Comparison of ENCODE assay signal across 18 cellular contexts in the genomic region with DNA sequence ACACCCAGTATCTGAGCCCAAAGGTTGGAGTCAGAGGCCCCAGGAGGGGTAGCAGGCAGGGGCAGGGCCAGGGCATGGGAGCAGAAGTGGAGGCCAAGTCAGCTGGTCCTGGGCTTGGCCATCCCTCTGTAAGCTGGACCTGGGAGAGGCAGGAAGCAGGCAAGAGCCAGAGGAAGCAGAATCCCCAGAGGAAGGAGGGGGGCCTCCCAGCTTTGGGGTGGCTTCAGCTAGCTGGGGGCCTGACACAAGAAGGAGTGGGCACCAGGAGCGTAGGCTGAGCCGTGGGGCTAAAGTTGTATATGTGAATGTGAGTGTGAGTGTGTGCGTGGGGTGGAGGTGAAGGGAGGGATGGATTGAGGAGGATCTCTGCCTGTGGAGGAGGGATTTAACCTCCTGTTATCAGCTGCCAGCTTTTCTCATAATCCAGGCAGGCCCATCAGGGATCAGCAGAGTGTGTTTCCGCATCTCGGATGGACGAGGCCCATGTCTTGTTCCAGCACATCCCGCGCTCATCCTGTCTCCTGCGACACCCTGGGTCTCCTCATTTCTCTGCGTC. TPM values are rescaled to one million over a fixed set of nuclear protein-coding genes. Genes with fewer than 3 reads are reported as not detected.
A peak's percentile ranks its signal among the peaks of the same experiment; 100 is the strongest.
DNase-seq lines count a peak whose midpoint lies in the region; ATAC-seq, FAIRE-seq and TF ChIP-seq lines count a peak whose summit lies in the region.
"Had no signal": no experiment of that assay in that cellular context is flagged by ENCODE, and none has a peak within 500 bp of the region (broad histone marks: within the 10 kb centered on the region; RNA-seq: fewer than 3 reads in every experiment).

No MANE protein-coding gene starts in this region.

- no peaks in the 10 kb centered on the region for H3K9me3 Mint-ChIP-seq in memory B cell
- H3K9me3 Mint-ChIP-seq: stimulated activated memory B cell treated with anti-CD40 and anti-IgM and Interleukin-4, amounts not matched to agents 10 μg/mL and 1 μg/mL and 100 μg/mL, for 72 hours had no signal

- peaks cover 3% of the 10 kb centered on the region for H3K36me3 Mint-ChIP-seq in T-helper 17 cell (ENCODE audit: low read depth)
- no peaks in the 10 kb centered on the region for H3K36me3 Mint-ChIP-seq in memory B cell
- H3K36me3 Mint-ChIP-seq: stimulated activated memory B cell treated with anti-CD40 and anti-IgM and Interleukin-4, amounts not matched to agents 10 μg/mL and 1 μg/mL and 100 μg/mL, for 72 hours had no signal

- ATAC-seq in T-helper 17 cell (no peak), memory B cell (ENCODE audit: low read depth) (no peak), GM21381 (IDR thresholded peaks at IDR 0.05; ENCODE audit: unreplicated experiment) (no peak), HG03378 (IDR thresholded peaks at IDR 0.05; ENCODE audit: unreplicated experiment) (no peak)
- ATAC-seq: pancreas; stimulated activated memory B cell treated with anti-CD40 and anti-IgM and Interleukin-4, amounts not matched to agents 10 μg/mL and 1 μg/mL and 100 μg/mL, for 72 hours had no signal

- intact Hi-C loops in transverse colon (cut with DNase I; ENCODE audit: low total_unique reads), result no loop called here

- WGBS in transverse colon (ENCODE audit: low coverage in 1 of 2), 2 donors, result 89% methylated on average over 5 to 10 of the region's 10 CpGs

- in situ Hi-C loops in transverse colon (cut with MboI; ENCODE audit: low pct_ligation_motif_present in 1 of 4, low pct_unique_long_range_greater_than_20kb in 1 of 4, low sequenced_read_pairs in 3 of 4), result no loop called here

- DNase-seq in activated CD8-positive, alpha-beta memory T cell treated with anti-CD3 and anti-CD28 coated beads for 24 hours, result peak; percentile 47
- DNase-seq in activated CD8-positive, alpha-beta memory T cell treated with anti-CD3 and anti-CD28 coated beads, Interleukin-2, amount 50 U/mL, for 4 hours, result no peak
- DNase-seq in T-helper 17 cell (no peak), memory B cell (ENCODE audit: low spot score in 2 of 2) (no peak), transverse colon (no peak), RCC 7860 (ENCODE audit: low spot score) (no peak)
- DNase-seq: ACHN, activated B cell treated with CpG ODN at 0.5 μM for 24 hours, brain microvascular endothelial cell, GDM1, NCI-H146, NCI-H524 treated with DMSO at 0.1 percent for 48 hours had no signal

- H3K27me3 ChIP-seq in transverse colon, result no peaks in the 10 kb centered on the region
- H3K27me3 ChIP-seq: pancreas had no signal

- no peak for FAIRE-seq in RCC 7860 (lab: Jason Lieb, UNC)
- FAIRE-seq: pancreas had no signal

- H3K36me3 ChIP-seq in transverse colon, result no peaks in the 10 kb centered on the region
- H3K36me3 ChIP-seq: brain microvascular endothelial cell, pancreas had no signal

- H3K4me3 Mint-ChIP-seq in T-helper 17 cell (peak overlapping the region; percentile 41), memory B cell (no peak overlapping the region)
- H3K4me3 Mint-ChIP-seq: activated B cell treated with CpG ODN at 0.5 μM for 24 hours; stimulated activated memory B cell treated with anti-CD40 and anti-IgM and Interleukin-4, amounts not matched to agents 10 μg/mL and 1 μg/mL and 100 μg/mL, for 72 hours had no signal

- TF ChIP-seq POLR2A in transverse colon (IDR thresholded peaks at IDR 0.05), result no peak

- TF ChIP-seq CTCF in transverse colon (IDR thresholded peaks at IDR 0.05), result no peak

- no peak for TF ChIP-seq EP300 in transverse colon (IDR thresholded peaks at IDR 0.05; ENCODE audit: low read depth)

- peak overlapping the region in 3 of 4 donors; percentile 22 to 71 (median 39) for H3K27ac ChIP-seq in transverse colon
- H3K27ac ChIP-seq: brain microvascular endothelial cell, skin epidermis had no signal

- H3K4me1 Mint-ChIP-seq in T-helper 17 cell, result peaks cover 9% of the 10 kb centered on the region
- H3K4me1 Mint-ChIP-seq in memory B cell, result peaks cover 23% of the 10 kb centered on the region

- H3K9me3 ChIP-seq in T-helper 17 cell (ENCODE audit: control insufficient read depth, low read length, poor library complexity, severe bottlenecking), result no peaks in the 10 kb centered on the region
- no peaks in the 10 kb centered on the region for H3K9me3 ChIP-seq in transverse colon
- H3K9me3 ChIP-seq: pancreas had no signal

- H3K4me1 ChIP-seq in transverse colon, result peaks cover 12 to 59% (median 35%) of the 10 kb centered on the region in 4 donors

- no peak overlapping the region for H3K27ac Mint-ChIP-seq in T-helper 17 cell
- H3K27ac Mint-ChIP-seq in memory B cell, result peak overlapping the region; percentile 37
- H3K27ac Mint-ChIP-seq: activated B cell treated with CpG ODN at 0.5 μM for 24 hours; stimulated activated memory B cell treated with anti-CD40 and anti-IgM and Interleukin-4, amounts not matched to agents 10 μg/mL and 1 μg/mL and 100 μg/mL, for 72 hours had no signal

- H3K4me3 ChIP-seq in transverse colon, result no peak overlapping the region
- H3K4me3 ChIP-seq: pancreas, skin epidermis had no signal

- H3K27me3 Mint-ChIP-seq in T-helper 17 cell (peaks cover 3% of the 10 kb centered on the region), memory B cell (peaks cover 6% of the 10 kb centered on the region)

RNA-seq across cellular contexts. Expression of a gene that starts 54.0 kb away (rescaled TPM):
- 1 to 10 TPM in 1 of 2 donors, under 1 TPM in 1; 0.50 to 1.1 TPM for total RNA-seq in T-helper 17 cell
- 100 to 1,000 TPM in 1 of 4 donors, 10 to 100 TPM in 3; 36.7 to 177 (median 55.8) TPM for total RNA-seq in transverse colon
- total RNA-seq: RPMI7951 had no signal

Comparison
In these comparisons a context has a peak if more than half of its experiments do, and no peak if none do; other contexts are left out.
1. RNA of a gene that starts 54.0 kb away (total RNA-seq): 36.7 to 177 TPM in transverse colon; 0.50 to 1.1 TPM in T-helper 17 cell; every median in the first group is over 10 times any median in the second.